1 cellular context compared by ENCODE assay signal in the genomic region with DNA sequence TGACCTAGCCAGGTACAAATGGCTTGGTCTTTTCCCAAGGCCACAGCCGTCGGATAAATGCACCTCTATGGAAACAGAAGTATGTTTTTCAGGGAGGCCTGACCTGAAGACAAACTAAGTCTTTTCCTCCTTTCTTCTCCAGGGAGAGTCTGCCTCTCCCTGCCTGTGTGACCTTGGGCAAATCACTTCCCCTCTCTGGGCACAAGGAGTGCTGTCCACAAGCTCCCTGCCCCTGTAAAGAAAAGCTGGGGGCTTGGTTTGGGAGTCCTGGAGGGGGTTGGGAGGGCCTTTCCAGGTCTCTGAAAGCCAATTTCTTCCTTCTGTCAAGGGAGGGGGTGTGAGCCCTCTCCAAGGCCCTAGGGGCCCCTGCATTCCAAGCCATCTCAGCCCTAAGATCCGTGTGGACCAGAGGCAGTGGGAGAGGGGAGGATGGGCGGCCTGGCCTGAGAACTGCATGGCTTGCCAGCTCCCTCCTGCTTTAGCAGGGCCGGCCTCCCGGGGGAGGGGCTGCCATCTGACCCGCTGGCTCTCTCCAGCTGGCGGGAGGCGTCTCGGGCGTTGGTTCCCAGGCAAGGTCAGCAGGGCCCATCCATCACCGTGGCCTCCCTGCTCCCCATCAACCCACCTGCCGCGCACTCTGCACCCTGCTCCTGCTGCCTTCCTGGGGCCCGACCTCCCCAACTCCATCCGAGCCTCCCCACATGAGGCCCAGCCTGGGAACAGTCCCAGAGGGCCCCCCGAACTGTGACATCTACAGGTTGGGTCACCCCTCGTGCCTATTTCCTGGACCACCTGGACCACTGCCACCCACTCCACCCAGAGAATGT.
TF ChIP-seq lines count a peak whose summit lies in the region.

No MANE protein-coding gene starts in this region.

TF ChIP-seq in SK-N-SH, 30 proteins besides CTCF, POLR2A, EP300 and RAD21:
- TF ChIP-seq YY1 (IDR thresholded peaks at IDR 0.05; ENCODE audit: low read depth) = no peak
- TF ChIP-seq, protein P1, sequence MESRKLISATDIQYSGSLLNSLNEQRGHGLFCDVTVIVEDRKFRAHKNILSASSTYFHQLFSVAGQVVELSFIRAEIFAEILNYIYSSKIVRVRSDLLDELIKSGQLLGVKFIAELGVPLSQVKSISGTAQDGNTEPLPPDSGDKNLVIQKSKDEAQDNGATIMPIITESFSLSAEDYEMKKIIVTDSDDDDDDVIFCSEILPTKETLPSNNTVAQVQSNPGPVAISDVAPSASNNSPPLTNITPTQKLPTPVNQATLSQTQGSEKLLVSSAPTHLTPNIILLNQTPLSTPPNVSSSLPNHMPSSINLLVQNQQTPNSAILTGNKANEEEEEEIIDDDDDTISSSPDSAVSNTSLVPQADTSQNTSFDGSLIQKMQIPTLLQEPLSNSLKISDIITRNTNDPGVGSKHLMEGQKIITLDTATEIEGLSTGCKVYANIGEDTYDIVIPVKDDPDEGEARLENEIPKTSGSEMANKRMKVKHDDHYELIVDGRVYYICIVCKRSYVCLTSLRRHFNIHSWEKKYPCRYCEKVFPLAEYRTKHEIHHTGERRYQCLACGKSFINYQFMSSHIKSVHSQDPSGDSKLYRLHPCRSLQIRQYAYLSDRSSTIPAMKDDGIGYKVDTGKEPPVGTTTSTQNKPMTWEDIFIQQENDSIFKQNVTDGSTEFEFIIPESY (IDR thresholded peaks at IDR 0.05; ENCODE audit: borderline replicate concordance, low read depth) = no peak
- TF ChIP-seq, protein P2, sequence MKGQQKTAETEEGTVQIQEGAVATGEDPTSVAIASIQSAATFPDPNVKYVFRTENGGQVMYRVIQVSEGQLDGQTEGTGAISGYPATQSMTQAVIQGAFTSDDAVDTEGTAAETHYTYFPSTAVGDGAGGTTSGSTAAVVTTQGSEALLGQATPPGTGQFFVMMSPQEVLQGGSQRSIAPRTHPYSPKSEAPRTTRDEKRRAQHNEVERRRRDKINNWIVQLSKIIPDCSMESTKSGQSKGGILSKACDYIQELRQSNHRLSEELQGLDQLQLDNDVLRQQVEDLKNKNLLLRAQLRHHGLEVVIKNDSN (IDR thresholded peaks at IDR 0.05; ENCODE audit: borderline replicate concordance, low read depth) = no peak
- no peak for TF ChIP-seq MEF2A (IDR thresholded peaks at IDR 0.05; ENCODE audit: borderline replicate concordance, low read depth)
- no peak for TF ChIP-seq NRF1 (IDR thresholded peaks at IDR 0.05; ENCODE audit: low read depth, low read length)
- TF ChIP-seq TAF1 (IDR thresholded peaks at IDR 0.05; ENCODE audit: borderline replicate concordance, low read depth, low read length) = no peak
- TF ChIP-seq, protein P3, sequence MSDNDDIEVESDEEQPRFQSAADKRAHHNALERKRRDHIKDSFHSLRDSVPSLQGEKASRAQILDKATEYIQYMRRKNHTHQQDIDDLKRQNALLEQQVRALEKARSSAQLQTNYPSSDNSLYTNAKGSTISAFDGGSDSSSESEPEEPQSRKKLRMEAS (IDR thresholded peaks at IDR 0.05; ENCODE audit: low read depth) = no peak
- no peak for TF ChIP-seq EZH2phosphoT487 (IDR thresholded peaks at IDR 0.05; ENCODE audit: borderline replicate concordance, low read depth)
- TF ChIP-seq JUND (IDR thresholded peaks at IDR 0.05) = no peak
- TF ChIP-seq, protein P4, sequence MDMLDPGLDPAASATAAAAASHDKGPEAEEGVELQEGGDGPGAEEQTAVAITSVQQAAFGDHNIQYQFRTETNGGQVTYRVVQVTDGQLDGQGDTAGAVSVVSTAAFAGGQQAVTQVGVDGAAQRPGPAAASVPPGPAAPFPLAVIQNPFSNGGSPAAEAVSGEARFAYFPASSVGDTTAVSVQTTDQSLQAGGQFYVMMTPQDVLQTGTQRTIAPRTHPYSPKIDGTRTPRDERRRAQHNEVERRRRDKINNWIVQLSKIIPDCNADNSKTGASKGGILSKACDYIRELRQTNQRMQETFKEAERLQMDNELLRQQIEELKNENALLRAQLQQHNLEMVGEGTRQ (IDR thresholded peaks at IDR 0.05; ENCODE audit: borderline replicate concordance, low read depth, low read length) = no peak
- TF ChIP-seq MXI1 (IDR thresholded peaks at IDR 0.05; ENCODE audit: low read depth, low read length) = no peak
- no peak for TF ChIP-seq POLR2AphosphoS5 (IDR thresholded peaks at IDR 0.05; ENCODE audit: low read depth, low read length)
- no peak for TF ChIP-seq FOXM1 (IDR thresholded peaks at IDR 0.05; ENCODE audit: low read depth)
- no peak for TF ChIP-seq RFX5 (IDR thresholded peaks at IDR 0.05; ENCODE audit: low read length)
TF ChIP-seq in SK-N-SH: peak in this region for 0.
